Comparison of ENCODE assay signal across 8 cellular contexts in the genomic region with DNA sequence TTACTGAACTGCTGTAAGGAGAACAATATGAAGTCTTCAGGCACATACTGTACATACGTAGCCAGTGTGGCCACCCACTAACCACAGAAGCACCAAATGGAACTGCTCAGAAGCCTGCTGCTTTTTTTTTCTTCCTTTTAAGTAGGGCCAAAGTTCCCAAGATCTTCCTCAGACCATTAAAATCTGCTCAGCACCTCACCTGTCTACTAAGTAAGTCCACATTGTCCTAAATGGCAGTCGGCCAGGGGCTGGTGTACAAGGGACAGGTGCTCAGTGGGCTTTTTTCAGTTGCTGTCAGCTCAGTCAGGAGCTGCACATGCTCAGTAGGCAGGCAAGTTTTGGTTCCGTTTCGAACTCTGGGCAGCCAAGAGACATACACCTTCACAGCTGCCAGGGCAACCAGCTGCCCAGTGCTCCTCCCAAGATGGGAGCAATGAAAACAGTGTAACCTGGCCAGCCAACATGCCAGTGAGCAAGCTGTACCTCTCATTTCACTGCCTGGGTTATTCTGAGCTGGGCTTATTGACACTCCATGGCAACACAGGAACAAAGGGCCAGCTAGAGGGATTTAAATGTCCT.
A peak's percentile ranks its signal among the peaks of the same experiment; 100 is the strongest.
DNase-seq lines count a peak whose midpoint lies in the region; ATAC-seq and TF ChIP-seq lines count a peak whose summit lies in the region.

No MANE protein-coding gene starts in this region.

- TF ChIP-seq CTCF in prostate gland (IDR thresholded peaks at IDR 0.05), result no peak
- TF ChIP-seq CTCF in brain microvascular endothelial cell (IDR thresholded peaks at IDR 0.05; ENCODE audit: low read depth, low read length, missing control alignments), result no peak

- H3K27ac ChIP-seq in prostate gland (peak overlapping the region; percentile 60), brain microvascular endothelial cell (no peak overlapping the region)

- no peaks in the 10 kb centered on the region for H3K9me3 ChIP-seq in prostate gland

- peaks cover 4% of the 10 kb centered on the region for H3K4me1 ChIP-seq in prostate gland (replicated peaks)

- in situ Hi-C loops in G401 (cut with HindIII; ENCODE audit: low sequenced_read_pairs) (loop anchor here (25.0 kb wide), 1 partner anchor 222 kb away; no protein-coding TSS in a partner anchor), brain microvascular endothelial cell (cut with HindIII; ENCODE audit: low pct_ligation_motif_present, low sequenced_read_pairs) (loop anchor here (25.0 kb wide), 1 partner anchor 222 kb away; no protein-coding TSS in a partner anchor)

- H3K36me3 ChIP-seq in prostate gland, result no peaks in the 10 kb centered on the region
- no peaks in the 10 kb centered on the region for H3K36me3 ChIP-seq in brain microvascular endothelial cell (replicated peaks)

- DNase-seq in G401 (ENCODE audit: low spot score) (peak; percentile 68), NCI-H510A treated with DMSO at 0.1 percent for 48 hours (lab: John Stamatoyannopoulos, UW) (peak; percentile 24), Right ventricle myocardium superior (peak; percentile 64), prostate gland (ENCODE audit: low spot score) (peak; percentile 74), NCI-H1436 (lab: John Stamatoyannopoulos, UW) (no peak), brain microvascular endothelial cell (no peak), KG1 (lab: John Stamatoyannopoulos, UW) (no peak)
- DNase-seq in stimulated activated naive CD4-positive, alpha-beta T cell (lab: John Stamatoyannopoulos, UW), result no peak

- 18% methylated on average over 4 of the region's 4 CpGs for WGBS in prostate gland

- no peaks in the 10 kb centered on the region for H3K27me3 ChIP-seq in prostate gland (replicated peaks; ENCODE audit: insufficient read depth)
- no peaks in the 10 kb centered on the region for H3K27me3 ChIP-seq in brain microvascular endothelial cell (replicated peaks)

- no peak overlapping the region for H3K4me3 ChIP-seq in prostate gland
- H3K4me3 ChIP-seq in brain microvascular endothelial cell (ENCODE audit: low read depth, low read length), result no peak overlapping the region

- ATAC-seq in Right ventricle myocardium superior (ENCODE audit: poor library complexity), result peak; percentile 92

- no peak for TF ChIP-seq POLR2A in prostate gland (IDR thresholded peaks at IDR 0.05)

- intact Hi-C loops in Right ventricle myocardium superior (cut with DNase I), result loop anchor here (10.0 kb wide), 1 partner anchor 45 kb away; no protein-coding TSS in a partner anchor
- intact Hi-C loops in prostate gland (cut with DNase I), result loop anchor here (5.0 kb wide), 2 partner anchors 47 to 82 kb away; no protein-coding TSS in a partner anchor

Comparison
In these comparisons a context has a peak if more than half of its experiments do, and no peak if none do; other contexts are left out.
1. DNase-seq: peak in G401 (single experiment), NCI-H510A treated with DMSO at 0.1 percent for 48 hours (single experiment), Right ventricle myocardium superior (single experiment) and prostate gland (single experiment); none in NCI-H1436 (single experiment), brain microvascular endothelial cell (single experiment), stimulated activated naive CD4-positive, alpha-beta T cell (0 of 6) and KG1 (single experiment).